Comparison of ENCODE assay signal across 13 cellular contexts in the genomic region with DNA sequence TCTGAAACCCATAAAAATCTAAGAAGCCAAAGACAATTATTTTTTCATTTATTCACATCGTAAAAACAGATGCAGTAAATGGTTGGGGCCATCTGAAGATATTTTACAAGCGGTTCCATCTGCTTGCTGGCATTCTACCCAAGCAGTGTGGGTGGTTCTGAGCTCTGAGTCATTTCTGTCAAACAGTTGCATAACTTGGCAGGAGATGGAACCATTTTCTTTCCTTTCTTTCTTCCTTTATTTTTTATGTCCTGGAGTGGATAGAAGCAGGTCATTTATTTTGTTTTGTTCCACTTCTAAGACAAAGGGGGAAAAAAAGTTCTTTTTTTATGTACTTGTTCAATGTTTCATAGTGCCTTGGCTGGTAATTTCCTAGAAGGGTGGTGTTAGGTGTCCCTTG.
DNase-seq lines count a peak whose midpoint lies in the region; ATAC-seq, FAIRE-seq and TF ChIP-seq lines count a peak whose summit lies in the region.
"Had no signal": no experiment of that assay in that cellular context is flagged by ENCODE, and none has a peak within 500 bp of the region (broad histone marks: within the 10 kb centered on the region; RNA-seq: fewer than 3 reads in every experiment).

No MANE protein-coding gene starts in this region.

- peaks cover 0 to 4% of the 10 kb centered on the region in 2 donors for H3K36me3 Mint-ChIP-seq in activated naive CD4-positive, alpha-beta T cell treated with anti-CD3 and anti-CD28 coated beads, Interleukin-2, amount 50 U/mL, for 72 hours
- H3K36me3 Mint-ChIP-seq: activated naive CD8-positive, alpha-beta T cell treated with anti-CD3 and anti-CD28 coated beads for 36 hours; naive thymus-derived CD8-positive, alpha-beta T cell had no signal

- H3K4me3 ChIP-seq in fibroblast of mammary gland (ENCODE audit: control insufficient read depth, low read depth, low read length), result no peak overlapping the region
- H3K4me3 ChIP-seq in psoas muscle, result no peak overlapping the region
- no peak overlapping the region for H3K4me3 ChIP-seq in PC-9

- no peaks in the 10 kb centered on the region for H3K79me2 ChIP-seq in PC-9 (ENCODE audit: low read depth)

- H3K27me3 ChIP-seq in psoas muscle (ENCODE audit: insufficient read depth in 3 of 3, low read length in 2 of 3), result no peaks in the 10 kb centered on the region
- no peaks in the 10 kb centered on the region for H3K27me3 ChIP-seq in PC-9 (ENCODE audit: insufficient read depth, low read depth)

- no peak overlapping the region for H3K27ac ChIP-seq in psoas muscle
- H3K27ac ChIP-seq in PC-9, result no peak overlapping the region

- H3K36me3 ChIP-seq in psoas muscle (ENCODE audit: insufficient read depth in 1 of 2, low read depth in 1 of 2) (no peaks in the 10 kb centered on the region), PC-9 (ENCODE audit: low read depth) (no peaks in the 10 kb centered on the region)

- no peak overlapping the region for H3K27ac Mint-ChIP-seq in activated naive CD4-positive, alpha-beta T cell treated with anti-CD3 and anti-CD28 coated beads, Interleukin-2, amount 50 U/mL, for 72 hours
- H3K27ac Mint-ChIP-seq: activated naive CD8-positive, alpha-beta T cell treated with anti-CD3 and anti-CD28 coated beads for 36 hours; naive thymus-derived CD8-positive, alpha-beta T cell had no signal

- H2AFZ ChIP-seq in PC-9, result no peak overlapping the region

- H3K4me1 ChIP-seq in psoas muscle, result no peaks in the 10 kb centered on the region
- H3K4me1 ChIP-seq in PC-9 (replicated peaks; ENCODE audit: insufficient read depth), result no peaks in the 10 kb centered on the region

- intact Hi-C loops in psoas muscle (cut with DNase I), result no loop called here
- intact Hi-C loops in PC-9 (cut with micrococcal nuclease; ENCODE audit: unreplicated experiment), result no loop called here

- no peaks in the 10 kb centered on the region for H3F3A ChIP-seq in PC-9 (ENCODE audit: insufficient read depth, low read depth)

- FAIRE-seq in GM12891 (lab: Jason Lieb, UNC), result no peak

- DNase-seq in DMS 273 (lab: John Stamatoyannopoulos, UW; ENCODE audit: unreplicated experiment) (peak; percentile 93), RKO (ENCODE audit: low spot score) (peak; percentile 42), fibroblast of mammary gland (ENCODE audit: low read depth) (peak; percentile 86), psoas muscle (peak; percentile 28 to 39), PC-9 (no peak), GM12891 (ENCODE audit: insufficient read length, low spot score) (no peak)
- DNase-seq in activated naive CD4-positive, alpha-beta T cell treated with anti-CD3 and anti-CD28 coated beads, Interleukin-2, amount 50 U/mL, for 72 hours (ENCODE audit: low spot score in 2 of 2), result no peak
- DNase-seq: activated naive CD8-positive, alpha-beta T cell treated with anti-CD3 and anti-CD28 coated beads for 36 hours; H7; naive thymus-derived CD8-positive, alpha-beta T cell; NCI-H345 had no signal

- no TSS peak for BruUV-seq in PC-9 (replicated peaks; lab: Mats Ljungman, UMichigan)

- peak in 1 of 4 donors; percentile 52 for ATAC-seq in psoas muscle
- no peak for ATAC-seq in HG02798 (IDR thresholded peaks at IDR 0.05; ENCODE audit: poor library complexity, unreplicated experiment)
- no peak for ATAC-seq in activated naive CD4-positive, alpha-beta T cell treated with anti-CD3 and anti-CD28 coated beads, Interleukin-2, amount 50 U/mL, for 72 hours
- ATAC-seq: activated CD4-positive, CD25-positive, alpha-beta regulatory T cell treated with anti-CD3 and anti-CD28 coated beads, Interleukin-2, amount 50 U/mL, for 24 hours; naive thymus-derived CD8-positive, alpha-beta T cell had no signal

- H3K9me3 Mint-ChIP-seq in activated naive CD4-positive, alpha-beta T cell treated with anti-CD3 and anti-CD28 coated beads, Interleukin-2, amount 50 U/mL, for 72 hours, result peaks cover 17 to 24% of the 10 kb centered on the region in 2 donors

- POLR2A ChIA-PET in PC-9 (lab: Charles Lee; ENCODE audit: unreplicated experiment), result no interaction called here

- no peaks in the 10 kb centered on the region for H3K9me2 ChIP-seq in PC-9 (ENCODE audit: insufficient read depth)

- TF ChIP-seq CTCF in fibroblast of mammary gland (conservative IDR thresholded peaks at IDR 0.05; ENCODE audit: control insufficient read depth, insufficient read depth, low read depth, low read length) (no peak), psoas muscle (IDR thresholded peaks at IDR 0.05) (no peak), PC-9 (conservative IDR thresholded peaks at IDR 0.05) (no peak)

- H3K4me2 ChIP-seq in PC-9, result no peak overlapping the region

- WGBS in psoas muscle, 3 donors, result 21 to 31% (median 23%) methylated on average over 2 of the region's 2 CpGs

- CTCF ChIA-PET in PC-9 (lab: Charles Lee), result no interaction called here

- TF ChIP-seq POLR2A in GM12891 (IDR thresholded peaks at IDR 0.05; ENCODE audit: low read depth, low read length), result no peak

- H3K9me3 ChIP-seq in psoas muscle (no peaks in the 10 kb centered on the region), PC-9 (ENCODE audit: insufficient read depth, low read depth) (no peaks in the 10 kb centered on the region)

- H4K20me1 ChIP-seq in PC-9 (ENCODE audit: insufficient read depth), result no peaks in the 10 kb centered on the region

TF ChIP-seq in GM12891, 5 proteins besides CTCF, POLR2A, EP300 and RAD21:
- TF ChIP-seq PAX5 (IDR thresholded peaks at IDR 0.05; ENCODE audit: insufficient read depth, low read length, severe bottlenecking), result no peak
- TF ChIP-seq TAF1 (IDR thresholded peaks at IDR 0.05; ENCODE audit: low read depth, low read length), result no peak
- TF ChIP-seq SPI1 (IDR thresholded peaks at IDR 0.05; ENCODE audit: low read depth, low read length), result no peak
- TF ChIP-seq POLR2AphosphoS5 (IDR thresholded peaks at IDR 0.05; ENCODE audit: low read depth, low read length), result no peak
- no peak for TF ChIP-seq POU2F2 (IDR thresholded peaks at IDR 0.05; ENCODE audit: low read depth, low read length)

Comparison
In these comparisons a context has a peak if more than half of its experiments do, and no peak if none do; other contexts are left out.
1. DNase-seq: peak in DMS 273 (single experiment), RKO (single experiment), fibroblast of mammary gland (single experiment) and psoas muscle (2 of 2); none in activated naive CD4-positive, alpha-beta T cell treated with anti-CD3 and anti-CD28 coated beads, Interleukin-2, amount 50 U/mL, for 72 hours (0 of 2), PC-9 (0 of 2) and GM12891 (single experiment).